Comparison of ENCODE assay signal across 18 cellular contexts in genomic region chr4:149005191-149005590, GRCh38.
"Had no signal": no experiment of that assay in that cellular context is flagged by ENCODE, and none has a peak within 500 bp of the region (broad histone marks: within the 10 kb centered on the region; RNA-seq: fewer than 3 reads in every experiment).

No MANE protein-coding gene starts in this region.

- ATAC-seq: K562, Panc1, PC-3 had no signal

- H3K9ac ChIP-seq: KMS-11 had no signal

- H3K4me1 ChIP-seq: SJCRH30 had no signal

- H3K27me3 ChIP-seq: SJCRH30 had no signal

- H3K36me3 ChIP-seq: SJCRH30 had no signal

- H3K4me3 ChIP-seq: K562, SJCRH30 had no signal

- H3K4me2 ChIP-seq: KMS-11 had no signal

- DNase-seq: Kasumi-1; MM.1S; NCI-H1092 treated with DMSO at 0.1 percent for 48 hours; NCI-H1436; NCI-H187; NCI-H2029; NCI-H2171 treated with DMSO at 0.1 percent for 48 hours; NCI-H2227 treated with DMSO at 0.1 percent for 48 hours; NCI-H526; NK-92 treated with Interleukin-12 subunit alpha and Interleukin-12 subunit beta, amount 100 ng/mL, for 24 hours; PC-3; SHP77; SJCRH30 had no signal

- H3K27ac ChIP-seq: HL-60, KMS-11, RWPE1, SJCRH30 had no signal

- H3K9me3 ChIP-seq: SJCRH30 had no signal
